In the genomic region with DNA sequence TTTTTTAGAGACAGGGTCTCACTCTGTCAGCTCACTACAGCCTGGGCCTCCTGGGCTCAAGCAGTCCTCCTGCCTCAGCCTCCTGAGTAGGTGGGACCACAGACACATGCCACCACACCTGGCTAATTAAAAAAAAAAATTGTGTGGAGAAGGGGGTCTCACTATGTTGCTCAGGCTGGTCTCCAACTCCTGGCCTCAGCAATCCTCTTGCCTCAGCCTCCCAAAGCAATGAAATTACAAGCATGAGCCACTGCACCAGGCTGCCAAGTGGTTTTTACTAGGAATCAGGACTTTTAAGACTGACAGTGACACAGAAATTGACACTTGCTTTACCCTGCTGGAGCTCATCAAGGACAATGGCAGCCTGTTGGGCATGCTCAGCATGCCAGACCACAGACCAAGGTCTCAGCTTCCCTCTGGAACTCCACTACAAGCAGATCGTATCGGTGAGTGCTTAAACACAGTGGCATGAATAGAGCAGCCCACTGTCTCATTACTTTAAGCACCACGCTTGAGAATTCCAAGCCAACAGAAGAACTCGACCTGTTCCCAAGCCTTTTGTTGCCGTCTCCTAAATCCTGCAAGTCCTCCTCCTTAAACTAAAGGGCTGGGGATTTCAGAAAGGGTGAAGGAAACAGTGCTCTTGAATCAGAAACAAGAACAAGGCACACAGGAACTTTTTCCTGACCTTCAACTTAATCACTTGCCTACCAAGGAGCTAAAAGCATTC, we compare ENCODE assay signal across 8 cellular contexts. TPM values are rescaled to one million over a fixed set of nuclear protein-coding genes. Genes with fewer than 3 reads are reported as not detected.
A peak's percentile ranks its signal among the peaks of the same experiment; 100 is the strongest.
DNase-seq lines count a peak whose midpoint lies in the region; ATAC-seq and TF ChIP-seq lines count a peak whose summit lies in the region.

No MANE protein-coding gene starts in this region.

- peak overlapping the region; percentile 85 for H3K27ac Mint-ChIP-seq in activated CD8-positive, alpha-beta T cell treated with anti-CD3 and anti-CD28 coated beads for 36 hours
- H3K27ac Mint-ChIP-seq in memory B cell: peak overlapping the region; percentile 42

- no peak for TF ChIP-seq CTCF in activated CD8-positive, alpha-beta T cell treated with anti-CD3 and anti-CD28 coated beads for 36 hours (IDR thresholded peaks at IDR 0.05)

- ATAC-seq in HG02759 (IDR thresholded peaks at IDR 0.05; ENCODE audit: unreplicated experiment) (peak; percentile 24), memory B cell (ENCODE audit: low read depth) (no peak)
- no peak for ATAC-seq in activated CD8-positive, alpha-beta T cell treated with anti-CD3 and anti-CD28 coated beads for 36 hours

- CTCF ChIA-PET in activated CD8-positive, alpha-beta T cell treated with anti-CD3 and anti-CD28 coated beads for 36 hours (lab: Charles Lee): interaction anchor here (0.6 to 2.9 kb wide), 42 partner anchors 9 to 648 kb away, joined by 3 to 14 read pairs (median 4); partner anchors contain the start of gene NEK10

- H3K36me3 Mint-ChIP-seq in activated CD8-positive, alpha-beta T cell treated with anti-CD3 and anti-CD28 coated beads for 36 hours (ENCODE audit: low read depth): no peaks in the 10 kb centered on the region
- no peaks in the 10 kb centered on the region for H3K36me3 Mint-ChIP-seq in memory B cell

- H3K4me1 Mint-ChIP-seq in activated CD8-positive, alpha-beta T cell treated with anti-CD3 and anti-CD28 coated beads for 36 hours (ENCODE audit: low read depth): peaks cover 11% of the 10 kb centered on the region
- H3K4me1 Mint-ChIP-seq in memory B cell: peaks cover 10% of the 10 kb centered on the region

- DNase-seq in ELF-1 (ENCODE audit: low read depth, low spot score) (peak; percentile 81), memory B cell (ENCODE audit: low spot score in 2 of 2) (peak in 1 of 2 donors; percentile 16), GM19238 (ENCODE audit: insufficient read length, low spot score) (no peak), NCI-H2107 treated with DMSO at 0.1 percent for 48 hours (lab: John Stamatoyannopoulos, UW; ENCODE audit: unreplicated experiment) (no peak), NCI-H1694 (lab: John Stamatoyannopoulos, UW) (no peak), NAMALWA (ENCODE audit: low spot score) (no peak)
- DNase-seq in activated CD8-positive, alpha-beta T cell treated with anti-CD3 and anti-CD28 coated beads for 36 hours: no peak

- no peaks in the 10 kb centered on the region for H3K9me3 Mint-ChIP-seq in activated CD8-positive, alpha-beta T cell treated with anti-CD3 and anti-CD28 coated beads for 36 hours
- no peaks in the 10 kb centered on the region for H3K9me3 Mint-ChIP-seq in memory B cell

- intact Hi-C loops in activated CD8-positive, alpha-beta T cell treated with anti-CD3 and anti-CD28 coated beads for 36 hours (cut with micrococcal nuclease): loop anchor here (1.0 to 5.0 kb wide), 2 partner anchors 368 to 548 kb away; no protein-coding TSS in a partner anchor

- H3K27me3 Mint-ChIP-seq in activated CD8-positive, alpha-beta T cell treated with anti-CD3 and anti-CD28 coated beads for 36 hours: peaks cover 3% of the 10 kb centered on the region
- H3K27me3 Mint-ChIP-seq in memory B cell: no peaks in the 10 kb centered on the region

- H3K4me3 Mint-ChIP-seq in activated CD8-positive, alpha-beta T cell treated with anti-CD3 and anti-CD28 coated beads for 36 hours: peak overlapping the region; percentile 72
- no peak overlapping the region for H3K4me3 Mint-ChIP-seq in memory B cell

- POLR2A ChIA-PET in activated CD8-positive, alpha-beta T cell treated with anti-CD3 and anti-CD28 coated beads for 36 hours (lab: Charles Lee): interaction anchor here (0.6 to 1.0 kb wide), 2 partner anchors 123 to 198 kb away, joined by 3 read pairs; no protein-coding TSS in a partner anchor

RNA-seq across cellular contexts. Expression of gene EOMES, which starts 41.4 kb away (rescaled TPM):
- 1 to 10 TPM; 4.2 to 4.4 TPM for total RNA-seq in activated CD8-positive, alpha-beta T cell treated with anti-CD3 and anti-CD28 coated beads for 36 hours
